ENCODE assay signal across 3 cellular contexts in the genomic region with DNA sequence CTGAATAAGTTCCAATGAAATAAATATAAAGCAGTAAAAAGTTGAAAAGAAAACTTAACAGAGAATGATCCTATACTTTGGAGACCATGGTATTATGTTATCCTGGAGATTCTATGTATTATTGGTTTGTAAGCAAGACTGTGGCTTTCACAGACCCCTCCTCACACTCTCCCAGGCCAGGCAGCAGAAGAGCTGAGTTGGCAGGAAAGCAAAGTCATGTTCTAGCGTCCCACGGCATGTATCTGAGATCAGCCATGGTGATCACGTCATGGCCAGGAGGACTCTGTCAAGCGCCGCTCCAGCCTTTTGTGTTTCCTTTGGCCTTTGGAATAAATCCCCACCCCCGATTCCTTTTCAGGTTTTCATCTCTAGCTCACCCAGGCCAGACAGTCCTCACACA.
TF ChIP-seq lines count a peak whose summit lies in the region.

No MANE protein-coding gene starts in this region.

TF ChIP-seq in HepG2, 621 proteins besides CTCF, POLR2A, EP300 and RAD21:
- TF ChIP-seq PCBP1 (IDR thresholded peaks at IDR 0.05; ENCODE audit: borderline replicate concordance, low read depth, low read length) (no peak), KLF6 (CRISPR knock-in tag; IDR thresholded peaks at IDR 0.05) (no peak), KAT8 (CRISPR knock-in tag; IDR thresholded peaks at IDR 0.05) (no peak), MAFF (IDR thresholded peaks at IDR 0.05; ENCODE audit: low read depth, low read length) (peak; percentile 46; the same call in 1 of the 2 replicates), MAFK (conservative IDR thresholded peaks at IDR 0.05 in 1 of 2, IDR thresholded peaks at IDR 0.05 in 1 of 2; ENCODE audit: low read length in 2 of 2) (peak; percentile 39 to 61; a peak in 3 of 4 replicates), CBX5 (CRISPR knock-in tag; IDR thresholded peaks at IDR 0.05; ENCODE audit: borderline replicate concordance) (no peak)
- TF ChIP-seq, protein P1, sequence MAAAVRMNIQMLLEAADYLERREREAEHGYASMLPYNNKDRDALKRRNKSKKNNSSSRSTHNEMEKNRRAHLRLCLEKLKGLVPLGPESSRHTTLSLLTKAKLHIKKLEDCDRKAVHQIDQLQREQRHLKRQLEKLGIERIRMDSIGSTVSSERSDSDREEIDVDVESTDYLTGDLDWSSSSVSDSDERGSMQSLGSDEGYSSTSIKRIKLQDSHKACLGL (CRISPR knock-in tag; IDR thresholded peaks at IDR 0.05): no peak
- TF ChIP-seq, protein P2, sequence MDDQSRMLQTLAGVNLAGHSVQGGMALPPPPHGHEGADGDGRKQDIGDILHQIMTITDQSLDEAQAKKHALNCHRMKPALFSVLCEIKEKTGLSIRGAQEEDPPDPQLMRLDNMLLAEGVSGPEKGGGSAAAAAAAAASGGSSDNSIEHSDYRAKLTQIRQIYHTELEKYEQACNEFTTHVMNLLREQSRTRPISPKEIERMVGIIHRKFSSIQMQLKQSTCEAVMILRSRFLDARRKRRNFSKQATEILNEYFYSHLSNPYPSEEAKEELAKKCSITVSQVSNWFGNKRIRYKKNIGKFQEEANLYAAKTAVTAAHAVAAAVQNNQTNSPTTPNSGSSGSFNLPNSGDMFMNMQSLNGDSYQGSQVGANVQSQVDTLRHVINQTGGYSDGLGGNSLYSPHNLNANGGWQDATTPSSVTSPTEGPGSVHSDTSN (CRISPR knock-in tag; IDR thresholded peaks at IDR 0.05; ENCODE audit: borderline replicate concordance): no peak

TF ChIP-seq in IMR-90, 13 proteins besides CTCF, POLR2A, EP300 and RAD21:
- TF ChIP-seq SMC3 (IDR thresholded peaks at IDR 0.05; ENCODE audit: low read depth, low read length) (no peak), CHD1 (IDR thresholded peaks at IDR 0.05; ENCODE audit: low read depth, low read length) (no peak), RCOR1 (IDR thresholded peaks at IDR 0.05; ENCODE audit: insufficient replicate concordance, low read length) (no peak), MAZ (IDR thresholded peaks at IDR 0.05; ENCODE audit: borderline replicate concordance, low read depth, low read length) (no peak), FOS (IDR thresholded peaks at IDR 0.05; ENCODE audit: low read depth, low read length) (no peak), MAFK (IDR thresholded peaks at IDR 0.05; ENCODE audit: low read depth, low read length) (no peak), BHLHE40 (IDR thresholded peaks at IDR 0.05; ENCODE audit: low read depth, low read length) (no peak), CEBPB (IDR thresholded peaks at IDR 0.05; ENCODE audit: low read depth, low read length) (no peak), MXI1 (IDR thresholded peaks at IDR 0.05; ENCODE audit: borderline replicate concordance, low read depth, low read length) (no peak), NFE2L2 (IDR thresholded peaks at IDR 0.05; ENCODE audit: low read depth, low read length) (no peak), RFX5 (IDR thresholded peaks at IDR 0.05; ENCODE audit: low read depth, low read length) (no peak)
- TF ChIP-seq, protein P3, sequence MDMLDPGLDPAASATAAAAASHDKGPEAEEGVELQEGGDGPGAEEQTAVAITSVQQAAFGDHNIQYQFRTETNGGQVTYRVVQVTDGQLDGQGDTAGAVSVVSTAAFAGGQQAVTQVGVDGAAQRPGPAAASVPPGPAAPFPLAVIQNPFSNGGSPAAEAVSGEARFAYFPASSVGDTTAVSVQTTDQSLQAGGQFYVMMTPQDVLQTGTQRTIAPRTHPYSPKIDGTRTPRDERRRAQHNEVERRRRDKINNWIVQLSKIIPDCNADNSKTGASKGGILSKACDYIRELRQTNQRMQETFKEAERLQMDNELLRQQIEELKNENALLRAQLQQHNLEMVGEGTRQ (IDR thresholded peaks at IDR 0.05; ENCODE audit: low read depth, low read length): no peak
- TF ChIP-seq, protein P4, sequence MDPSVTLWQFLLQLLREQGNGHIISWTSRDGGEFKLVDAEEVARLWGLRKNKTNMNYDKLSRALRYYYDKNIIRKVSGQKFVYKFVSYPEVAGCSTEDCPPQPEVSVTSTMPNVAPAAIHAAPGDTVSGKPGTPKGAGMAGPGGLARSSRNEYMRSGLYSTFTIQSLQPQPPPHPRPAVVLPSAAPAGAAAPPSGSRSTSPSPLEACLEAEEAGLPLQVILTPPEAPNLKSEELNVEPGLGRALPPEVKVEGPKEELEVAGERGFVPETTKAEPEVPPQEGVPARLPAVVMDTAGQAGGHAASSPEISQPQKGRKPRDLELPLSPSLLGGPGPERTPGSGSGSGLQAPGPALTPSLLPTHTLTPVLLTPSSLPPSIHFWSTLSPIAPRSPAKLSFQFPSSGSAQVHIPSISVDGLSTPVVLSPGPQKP (IDR thresholded peaks at IDR 0.05; ENCODE audit: borderline replicate concordance, low read depth, low read length): no peak
TF ChIP-seq in IMR-90: peak in this region for 0.

TF ChIP-seq in K562, 482 proteins besides CTCF, POLR2A, EP300 and RAD21:
- TF ChIP-seq C11orf30 (IDR thresholded peaks at IDR 0.05; ENCODE audit: low read depth) (peak; percentile 58), NFE2L1 (tag; IDR thresholded peaks at IDR 0.05; ENCODE audit: borderline replicate concordance, low read depth) (no peak), MAFF (IDR thresholded peaks at IDR 0.05; ENCODE audit: low read length) (0 out of 2 replicates have a peak, but pooled peaks have one; percentile 7), MAFG (tag; conservative IDR thresholded peaks at IDR 0.05) (peak; percentile 43; the same call in 1 of the 2 replicates)
- TF ChIP-seq, protein P5, sequence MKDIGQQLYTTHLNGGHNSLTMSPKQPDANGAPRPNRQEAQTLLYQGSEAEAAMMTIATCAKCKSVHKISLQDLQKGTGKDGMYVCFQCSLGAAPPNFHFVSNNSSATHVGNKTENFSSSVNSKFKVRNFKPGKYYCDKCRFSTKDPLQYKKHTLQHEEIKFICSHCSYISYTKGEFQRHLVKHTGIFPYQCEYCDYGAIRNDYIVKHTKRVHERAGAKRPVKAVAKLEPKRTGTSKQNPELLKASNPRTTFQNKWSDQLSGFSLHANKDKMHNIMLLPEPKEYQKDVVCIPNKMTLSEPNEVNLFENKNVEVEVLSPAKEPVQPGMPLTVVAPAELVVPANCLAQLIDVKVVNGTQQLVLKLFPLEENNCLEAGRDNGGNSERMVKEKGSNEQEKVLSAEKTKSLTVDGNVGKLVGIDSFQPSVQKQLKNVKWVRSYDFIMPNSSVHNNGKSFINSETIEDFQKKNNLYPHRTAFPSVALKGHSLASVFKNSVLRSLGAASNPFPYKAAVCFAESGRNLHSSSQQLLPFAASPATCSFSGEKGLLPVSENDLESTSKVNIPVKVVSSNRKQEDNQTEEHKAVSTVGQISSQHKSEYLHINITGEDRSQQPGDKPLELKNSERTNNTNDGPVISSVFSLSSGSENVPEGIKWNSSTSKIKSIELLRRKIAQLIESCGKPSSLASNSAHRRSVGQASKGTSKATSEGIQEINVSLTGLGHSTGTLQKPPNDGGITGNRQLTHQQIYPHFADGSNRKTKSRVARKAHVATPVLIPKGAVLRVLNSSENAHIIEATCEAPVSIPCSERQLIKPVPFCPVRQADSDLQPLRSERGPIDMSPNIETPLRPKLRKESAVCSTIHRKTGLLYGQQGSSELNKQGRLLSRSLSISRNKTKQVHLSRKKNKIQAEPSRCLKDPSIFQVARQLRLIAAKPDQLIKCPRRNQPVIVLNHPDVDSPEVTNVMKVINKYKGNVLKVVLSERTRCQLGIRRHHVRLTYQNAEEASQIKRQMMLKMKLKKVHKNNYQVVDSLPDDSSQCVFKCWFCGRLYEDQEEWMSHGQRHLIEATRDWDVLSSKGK (CRISPR knock-in tag; IDR thresholded peaks at IDR 0.05): no peak
- TF ChIP-seq, protein P6, sequence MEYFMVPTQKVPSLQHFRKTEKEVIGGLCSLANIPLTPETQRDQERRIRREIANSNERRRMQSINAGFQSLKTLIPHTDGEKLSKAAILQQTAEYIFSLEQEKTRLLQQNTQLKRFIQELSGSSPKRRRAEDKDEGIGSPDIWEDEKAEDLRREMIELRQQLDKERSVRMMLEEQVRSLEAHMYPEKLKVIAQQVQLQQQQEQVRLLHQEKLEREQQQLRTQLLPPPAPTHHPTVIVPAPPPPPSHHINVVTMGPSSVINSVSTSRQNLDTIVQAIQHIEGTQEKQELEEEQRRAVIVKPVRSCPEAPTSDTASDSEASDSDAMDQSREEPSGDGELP (CRISPR knock-in tag; IDR thresholded peaks at IDR 0.05; ENCODE audit: borderline replicate concordance): no peak
